In the genomic region with DNA sequence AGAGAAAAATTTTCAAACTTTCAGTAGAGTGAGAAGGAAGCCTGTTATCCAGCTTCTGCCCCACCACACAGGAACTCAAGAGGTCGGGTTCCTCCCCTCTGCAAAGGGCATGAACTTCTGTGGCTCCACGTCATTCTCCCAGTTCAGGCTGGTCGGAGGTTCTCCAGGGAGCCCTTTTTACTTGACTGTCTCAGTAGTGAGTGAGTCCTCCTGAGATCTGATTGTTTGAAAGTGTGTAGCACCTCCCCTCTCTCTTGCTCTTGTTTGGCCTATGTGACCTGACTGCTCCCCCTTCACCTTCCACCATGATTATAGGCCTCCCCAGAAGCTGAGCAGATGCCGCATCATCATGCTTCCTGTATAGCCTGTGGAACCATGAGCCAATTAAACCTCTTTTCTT, we compare ENCODE assay signal across 24 cellular contexts. TPM values are rescaled to one million over a fixed set of nuclear protein-coding genes. Genes with fewer than 3 reads are reported as not detected.
DNase-seq lines count a peak whose midpoint lies in the region; ATAC-seq and TF ChIP-seq lines count a peak whose summit lies in the region.
"Had no signal": no experiment of that assay in that cellular context is flagged by ENCODE, and none has a peak within 500 bp of the region (broad histone marks: within the 10 kb centered on the region; RNA-seq: fewer than 3 reads in every experiment).

No MANE protein-coding gene starts in this region.

- H3K9ac ChIP-seq in KMS-11, result no peak overlapping the region
- H3K9ac ChIP-seq: BLaER1 had no signal

- peak overlapping the region; percentile 41 for H3K27ac Mint-ChIP-seq in neural crest cell (ENCODE audit: unreplicated experiment)

- no peak overlapping the region for H3K4me3 Mint-ChIP-seq in neural crest cell

- H3K36me3 Mint-ChIP-seq in neural crest cell (ENCODE audit: low read depth), result no peaks in the 10 kb centered on the region

- no peak overlapping the region for H3K4me3 ChIP-seq in A673 (ENCODE audit: low read depth, low read length, poor library complexity, severe bottlenecking)
- no peak overlapping the region for H3K4me3 ChIP-seq in KMS-11 (IDR thresholded peaks at IDR 0.05; ENCODE audit: insufficient read depth, low read depth, low read length)
- H3K4me3 ChIP-seq in body of pancreas, result no peak overlapping the region
- H3K4me3 ChIP-seq: A549, BLaER1 had no signal

- POLR2A ChIA-PET in A673 (lab: Charles Lee; ENCODE audit: low non-redundant PET), result no interaction called here

- peaks cover 9% of the 10 kb centered on the region for H3K4me1 Mint-ChIP-seq in neural crest cell

- H3K9me3 ChIP-seq in A673 (ENCODE audit: low read depth, low read length, poor library complexity, severe bottlenecking), result no peaks in the 10 kb centered on the region
- H3K9me3 ChIP-seq in body of pancreas, result peaks cover 0 to 6% (median 0%) of the 10 kb centered on the region in 3 donors
- H3K9me3 ChIP-seq: A549, BLaER1 had no signal

- peak overlapping the region; percentile 55 for H3K27ac ChIP-seq in A673 (ENCODE audit: low read depth, low read length, poor library complexity, severe bottlenecking)
- no peak overlapping the region for H3K27ac ChIP-seq in KMS-11
- peak overlapping the region in 3 of 4 donors; percentile 14 to 83 (median 58) for H3K27ac ChIP-seq in body of pancreas
- H3K27ac ChIP-seq: A549, BLaER1 had no signal

- DNase-seq in A673 (ENCODE audit: low spot score) (no peak), body of pancreas (peak; percentile 41 to 68 (median 50)), neural crest cell (ENCODE audit: low read depth, low spot score) (no peak), hypothalamus (lab: John Stamatoyannopoulos, UW) (no peak), NCI-H748 (lab: John Stamatoyannopoulos, UW; ENCODE audit: unreplicated experiment) (no peak), omental fat pad (ENCODE audit: low spot score) (no peak)
- DNase-seq: DMS 273 treated with DMSO at 0.1 percent for 48 hours; GOT3; KG1; NCI-H1048; NCI-H1436; NCI-H1930; NCI-H446; NCI-H69; NK-92 treated with Interleukin-12 subunit alpha and Interleukin-12 subunit beta, amount 100 ng/mL, for 24 hours; SHP77 treated with DMSO at 0.1 percent for 48 hours; T-helper 1 cell had no signal

- no peaks in the 10 kb centered on the region for H3K9me3 Mint-ChIP-seq in neural crest cell

- no peaks in the 10 kb centered on the region for H3K36me3 ChIP-seq in A673 (ENCODE audit: insufficient read depth, low read length, poor library complexity, severe bottlenecking)
- H3K36me3 ChIP-seq in KMS-11 (ENCODE audit: insufficient read depth), result no peaks in the 10 kb centered on the region
- H3K36me3 ChIP-seq in body of pancreas (replicated peaks in 1 of 2; ENCODE audit: insufficient read depth in 1 of 2, low read depth in 2 of 2), result peaks cover 0 to 10% of the 10 kb centered on the region in 2 donors
- H3K36me3 ChIP-seq: BLaER1 had no signal

- CTCF ChIA-PET in A673 (lab: Charles Lee), result no interaction called here

- no TSS peak for BruUV-seq in A673 (replicated peaks; lab: Mats Ljungman, UMichigan)

- H2AFZ ChIP-seq in KMS-11 (ENCODE audit: low read depth), result peak overlapping the region; percentile 15; the same call in 1 of the 2 replicates

- H3K79me2 ChIP-seq in KMS-11 (ENCODE audit: insufficient read depth, low read depth), result no peaks in the 10 kb centered on the region

- intact Hi-C loops in A673 (cut with micrococcal nuclease; ENCODE audit: unreplicated experiment) (loop anchor here (1.0 to 5.0 kb wide), 4 partner anchors 77 to 359 kb away; no protein-coding TSS in a partner anchor), body of pancreas (cut with DNase I) (no loop called here)

- TF ChIP-seq CTCF in A673 (conservative IDR thresholded peaks at IDR 0.05; ENCODE audit: low read depth, low read length) (no peak), KMS-11 (conservative IDR thresholded peaks at IDR 0.05; ENCODE audit: low read depth, low read length) (no peak), body of pancreas (IDR thresholded peaks at IDR 0.05) (no peak), neural crest cell (conservative IDR thresholded peaks at IDR 0.05) (no peak), omental fat pad (IDR thresholded peaks at IDR 0.05) (no peak)

- TF ChIP-seq POLR2A in body of pancreas (IDR thresholded peaks at IDR 0.05), result peak; percentile 28 to 71 (median 65)

- 50% methylated on average over 4 of the region's 4 CpGs for WGBS in body of pancreas, 2 donors

- ATAC-seq in body of pancreas (peak; percentile 22), omental fat pad (ENCODE audit: low FRiP score) (no peak), HG03521 (IDR thresholded peaks at IDR 0.05; ENCODE audit: unreplicated experiment) (no peak)

- H3K4me1 ChIP-seq in A673 (ENCODE audit: insufficient read depth, low read length, poor library complexity, severe bottlenecking) (peaks cover 53% of the 10 kb centered on the region), KMS-11 (ENCODE audit: low read depth, poor library complexity, severe bottlenecking) (no peaks in the 10 kb centered on the region), body of pancreas (peaks cover 33% of the 10 kb centered on the region)
- H3K4me1 ChIP-seq: A549, BLaER1 had no signal

- H3K27me3 ChIP-seq in A673 (replicated peaks; ENCODE audit: insufficient read depth, low read depth, low read length, poor library complexity) (no peaks in the 10 kb centered on the region), KMS-11 (ENCODE audit: insufficient read depth, low read depth) (no peaks in the 10 kb centered on the region), body of pancreas (no peaks in the 10 kb centered on the region)
- H3K27me3 ChIP-seq: BLaER1 had no signal

- H3K4me2 ChIP-seq in KMS-11, result no peak overlapping the region
- H3K4me2 ChIP-seq: A549, BLaER1 had no signal

- H3K27me3 Mint-ChIP-seq in neural crest cell (ENCODE audit: low read depth), result no peaks in the 10 kb centered on the region

- no peaks in the 10 kb centered on the region for H4K20me1 ChIP-seq in KMS-11 (ENCODE audit: insufficient read depth)
- H4K20me1 ChIP-seq: BLaER1 had no signal

RNA-seq across cellular contexts. Expression of a gene that starts 9.7 kb away (rescaled TPM):
- total RNA-seq in A673 (2021) (not detected in 2 replicates), body of pancreas (1,000 to 10,000 TPM; 3,901 to 5,969 TPM), neural crest cell (not detected in 2 replicates), omental fat pad (not detected)
- total RNA-seq: OCI-LY7, RPMI7951 had no signal

RNA-seq across cellular contexts. Expression of a gene that starts 39.3 kb away (rescaled TPM):
- total RNA-seq in A673 (2021) (67.4 and 85.5 TPM in 2 replicates), body of pancreas (1 to 10 TPM in 1 of 2 donors, under 1 TPM in 1; 0.78 to 1.3 TPM), neural crest cell (35.6 and 36.8 TPM in 2 replicates), omental fat pad (1 to 10 TPM in 1 of 4 donors, under 1 TPM in 3; 0.28 to 2.0 (median 0.73) TPM)
- total RNA-seq: MCF 10A had no signal

RNA-seq across cellular contexts. Expression of a gene that starts 56.7 kb away (rescaled TPM):
- not detected in 2 replicates for total RNA-seq in A673 (2021)
- total RNA-seq in body of pancreas, result not detected
- total RNA-seq in neural crest cell, result not detected in 2 replicates
- total RNA-seq in omental fat pad, result not detected
- total RNA-seq: MCF 10A, OCI-LY7, RPMI7951 had no signal

Comparison
In these comparisons a context has a peak if more than half of its experiments do, and no peak if none do; other contexts are left out.
1. DNase-seq: peak in body of pancreas (4 of 4); none in A673 (single experiment), neural crest cell (single experiment), hypothalamus (0 of 51), NCI-H748 (single experiment) and omental fat pad (single experiment).
2. RNA of a gene that starts 9.7 kb away (total RNA-seq): 3,901 to 5,969 TPM in body of pancreas; not detected in A673, not detected in neural crest cell and not detected in omental fat pad; every median in the first group is over 1,000 times any median in the second.
3. RNA of a gene that starts 39.3 kb away (total RNA-seq): 67.4 to 85.5 TPM in A673 and 35.6 to 36.8 TPM in neural crest cell; 0.78 to 1.3 TPM in body of pancreas and 0.28 to 2.0 TPM in omental fat pad; every median in the first group is over 10 times any median in the second.